Comparison of ENCODE assay signal across 1 cellular context in the genomic region with DNA sequence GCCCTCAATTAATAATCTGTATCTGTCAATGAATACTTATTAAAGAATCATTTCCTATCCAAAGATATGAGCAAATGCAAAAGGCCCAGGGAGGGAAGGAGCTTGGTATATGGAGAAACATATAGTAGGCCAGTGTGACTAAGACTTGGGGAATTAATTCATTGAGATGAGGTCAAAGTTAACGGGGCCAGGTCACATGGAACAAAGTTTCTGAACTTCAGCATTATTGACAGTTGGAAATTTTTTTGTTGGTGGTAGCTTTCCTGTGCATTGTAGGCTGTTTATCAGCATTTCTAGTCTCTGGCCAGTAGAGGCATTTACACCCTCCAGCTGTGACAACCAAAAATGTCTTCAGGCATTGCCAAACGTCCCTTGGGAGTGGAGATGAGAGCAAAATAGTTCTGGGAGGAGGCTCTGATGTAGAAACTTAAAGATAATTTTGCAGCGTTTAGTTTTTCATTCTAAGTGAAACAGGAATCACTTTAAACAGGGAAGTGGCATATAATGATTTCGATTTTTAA.
TF ChIP-seq lines count a peak whose summit lies in the region.

No MANE protein-coding gene starts in this region.

TF ChIP-seq in H1, 55 proteins besides CTCF, POLR2A, EP300 and RAD21:
- no peak for TF ChIP-seq GTF2F1 (IDR thresholded peaks at IDR 0.05; ENCODE audit: borderline replicate concordance, low read depth, low read length)
- no peak for TF ChIP-seq NRF1 (IDR thresholded peaks at IDR 0.05; ENCODE audit: low read depth, low read length)
- TF ChIP-seq BCL11A (IDR thresholded peaks at IDR 0.05; ENCODE audit: low read depth in 2 of 2, low read length in 2 of 2), result no peak
- TF ChIP-seq SIX5 (IDR thresholded peaks at IDR 0.05; ENCODE audit: low read depth, low read length), result no peak
- TF ChIP-seq SRF (IDR thresholded peaks at IDR 0.05; ENCODE audit: low read depth, low read length), result no peak
- no peak for TF ChIP-seq HDAC2 (IDR thresholded peaks at IDR 0.05; ENCODE audit: borderline replicate concordance in 1 of 2, low read depth in 2 of 2, low read length in 2 of 2)
- TF ChIP-seq RXRA (IDR thresholded peaks at IDR 0.05; ENCODE audit: insufficient read depth, low read depth, low read length), result no peak
- TF ChIP-seq BRCA1 (IDR thresholded peaks at IDR 0.05; ENCODE audit: low read depth, low read length), result no peak
- no peak for TF ChIP-seq SIN3A (conservative IDR thresholded peaks at IDR 0.05 in 1 of 2, IDR thresholded peaks at IDR 0.05 in 1 of 2; ENCODE audit: low read depth in 1 of 2, low read length in 2 of 2)
- TF ChIP-seq CHD2 (IDR thresholded peaks at IDR 0.05; ENCODE audit: low read length), result no peak
